Comparison of ENCODE assay signal across 14 cellular contexts in the genomic region with DNA sequence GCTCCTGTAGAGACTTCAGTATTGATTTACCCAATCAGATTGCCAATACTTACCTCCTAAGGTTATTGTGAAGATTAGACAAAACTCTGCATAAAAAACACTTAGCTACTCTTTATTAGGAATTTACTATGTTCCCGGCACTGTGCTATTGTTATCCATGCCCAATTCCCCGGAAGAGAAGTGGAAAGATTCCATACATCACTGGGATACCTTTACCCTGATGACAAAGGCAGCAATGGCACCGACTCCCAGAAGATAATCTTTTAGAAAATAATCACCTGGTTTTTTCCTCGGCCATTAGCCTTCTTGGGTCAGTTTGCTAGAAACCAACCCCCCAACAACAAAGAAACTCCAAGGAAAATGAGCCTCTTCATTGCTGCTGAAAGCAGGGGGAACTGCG.
A peak's percentile ranks its signal among the peaks of the same experiment; 100 is the strongest.
DNase-seq lines count a peak whose midpoint lies in the region; ATAC-seq, FAIRE-seq and TF ChIP-seq lines count a peak whose summit lies in the region.
"Had no signal": no experiment of that assay in that cellular context is flagged by ENCODE, and none has a peak within 500 bp of the region (broad histone marks: within the 10 kb centered on the region; RNA-seq: fewer than 3 reads in every experiment).

No MANE protein-coding gene starts in this region.

- TF ChIP-seq RAD21 in SK-N-SH (IDR thresholded peaks at IDR 0.05; ENCODE audit: low read length): no peak

- H3K4me3 ChIP-seq in SK-N-SH (ENCODE audit: low read depth in 2 of 2, low read length in 1 of 2) (no peak overlapping the region), WI38 (ENCODE audit: low read depth, low read length) (peak overlapping the region; percentile 30), keratinocyte (ENCODE audit: control insufficient read depth in 2 of 3, extremely low read depth in 1 of 3, insufficient read depth in 2 of 3, low read depth in 1 of 3, low read length in 3 of 3) (no peak overlapping the region), stomach smooth muscle (ENCODE audit: low read length in 2 of 2) (no peak overlapping the region)
- H3K4me3 ChIP-seq: HAP-1 had no signal

- no peak overlapping the region for H3K9ac ChIP-seq in SK-N-SH
- H3K9ac ChIP-seq in keratinocyte (ENCODE audit: control insufficient read depth, extremely low read depth, insufficient read depth, low read length): no peak overlapping the region
- H3K9ac ChIP-seq in stomach smooth muscle (ENCODE audit: low read length in 2 of 2): no peak overlapping the region

- POLR2A ChIA-PET in SK-N-SH (lab: Yijun Ruan, JAX): no interaction called here

- H3K4me2 ChIP-seq in SK-N-SH (no peak overlapping the region; the same call in 1 of the 2 replicates), keratinocyte (ENCODE audit: control insufficient read depth, extremely low read depth, insufficient read depth, low read depth, low read length) (no peak overlapping the region)

- H3K9me3 ChIP-seq in SK-N-SH: no peaks in the 10 kb centered on the region
- H3K9me3 ChIP-seq in keratinocyte (ENCODE audit: control insufficient read depth, low read depth, low read length): no peaks in the 10 kb centered on the region
- H3K9me3 ChIP-seq in stomach smooth muscle (ENCODE audit: control insufficient read depth in 2 of 2, low read length in 2 of 2): no peaks in the 10 kb centered on the region
- H3K9me3 ChIP-seq: HAP-1 had no signal

- ATAC-seq in SK-N-SH treated with all-trans-retinoic acid at 6 μM for 48 hours (no peak), GM18909 (IDR thresholded peaks at IDR 0.05; ENCODE audit: poor library complexity, unreplicated experiment) (no peak), left lobe of liver (no peak)

- H3K4me1 ChIP-seq in SK-N-SH (ENCODE audit: control insufficient read depth in 1 of 2, insufficient read depth in 2 of 2, low read depth in 1 of 2, low read length in 1 of 2) (peaks cover 5 to 21% of the 10 kb centered on the region in 2 experiments; a peak in 2 of 4 replicates), keratinocyte (ENCODE audit: control insufficient read depth, extremely low read depth, insufficient read depth, low read length) (peaks cover 33% of the 10 kb centered on the region), stomach smooth muscle (ENCODE audit: control insufficient read depth, insufficient read depth, low read length) (peaks cover 2% of the 10 kb centered on the region)
- H3K4me1 ChIP-seq: HAP-1 had no signal

- no peaks in the 10 kb centered on the region for H3K36me3 ChIP-seq in SK-N-SH (replicated peaks in 1 of 2; ENCODE audit: control insufficient read depth in 1 of 2, insufficient read depth in 2 of 2, low read length in 1 of 2)
- H3K36me3 ChIP-seq in keratinocyte (ENCODE audit: control insufficient read depth in 2 of 2, extremely low read depth in 1 of 2, insufficient read depth in 2 of 2, low read length in 2 of 2): no peaks in the 10 kb centered on the region
- H3K36me3 ChIP-seq in stomach smooth muscle (ENCODE audit: control insufficient read depth in 2 of 2, insufficient read depth in 2 of 2, low read length in 2 of 2): no peaks in the 10 kb centered on the region
- H3K36me3 ChIP-seq: HAP-1 had no signal

- H4K20me1 ChIP-seq in SK-N-SH (ENCODE audit: insufficient read depth): no peaks in the 10 kb centered on the region
- no peaks in the 10 kb centered on the region for H4K20me1 ChIP-seq in keratinocyte (ENCODE audit: control insufficient read depth, extremely low read depth, insufficient read depth, low read length)

- WGBS in SK-N-SH (ENCODE audit: low lambda C conversion rate): 83% methylated on average over 5 of the region's 5 CpGs

- H3K9me2 ChIP-seq in SK-N-SH: no peaks in the 10 kb centered on the region

- CTCF ChIA-PET in SK-N-SH (lab: Yijun Ruan, JAX): interaction anchor here (1.4 to 2.0 kb wide), 2 partner anchors 17 to 101 kb away, joined by 3 to 6 read pairs; no protein-coding TSS in a partner anchor

- TF ChIP-seq CTCF in SK-N-SH (IDR thresholded peaks at IDR 0.05) (no peak), WI38 (IDR thresholded peaks at IDR 0.05; ENCODE audit: low read depth, low read length) (no peak), keratinocyte (optimal IDR thresholded peaks at IDR 0.05 in 1 of 3, IDR thresholded peaks at IDR 0.05 in 1 of 3, conservative IDR thresholded peaks at IDR 0.05 in 1 of 3; ENCODE audit: extremely low read depth in 1 of 3, insufficient read depth in 2 of 3, low read length in 3 of 3) (no peak), D721Med (IDR thresholded peaks at IDR 0.05; ENCODE audit: insufficient read depth, missing control alignments) (no peak)

- H3K27ac ChIP-seq in SK-N-SH (ENCODE audit: low read depth in 2 of 2, low read length in 1 of 2) (peak overlapping the region; percentile 3 to 65; a peak in 3 of 4 replicates), keratinocyte (ENCODE audit: control insufficient read depth, insufficient read depth, low read length) (peak overlapping the region; percentile 51), stomach smooth muscle (ENCODE audit: low read length) (peak overlapping the region; percentile 6)
- H3K27ac ChIP-seq: 22Rv1 had no signal

- H2AFZ ChIP-seq in SK-N-SH (ENCODE audit: low read depth) (peak overlapping the region; percentile 65; the same call in 1 of the 2 replicates), keratinocyte (ENCODE audit: control insufficient read depth, low read length) (no peak overlapping the region)

- H3F3A ChIP-seq in SK-N-SH (replicated peaks; ENCODE audit: insufficient read depth): no peaks in the 10 kb centered on the region

- TF ChIP-seq EP300 in SK-N-SH (IDR thresholded peaks at IDR 0.05; ENCODE audit: borderline replicate concordance in 1 of 2, low read depth in 1 of 2, low read length in 1 of 2): no peak

- dilution Hi-C loops in keratinocyte (cut with MboI; ENCODE audit: extremely low pct_ligation_motif_present, low sequenced_read_pairs): no loop called here

- H3K79me2 ChIP-seq in SK-N-SH (ENCODE audit: insufficient read depth) (no peaks in the 10 kb centered on the region), keratinocyte (ENCODE audit: control insufficient read depth, insufficient read depth, low read length) (no peaks in the 10 kb centered on the region)

- H3K27me3 ChIP-seq in SK-N-SH (ENCODE audit: insufficient read depth) (no peaks in the 10 kb centered on the region), keratinocyte (ENCODE audit: control insufficient read depth, extremely low read depth, insufficient read depth, low read length) (no peaks in the 10 kb centered on the region), stomach smooth muscle (ENCODE audit: control insufficient read depth in 1 of 2, insufficient read depth in 2 of 2, low read length in 2 of 2) (no peaks in the 10 kb centered on the region)

- H3K9me1 ChIP-seq in keratinocyte (ENCODE audit: control insufficient read depth, extremely low read depth, insufficient read depth, low read length): no peaks in the 10 kb centered on the region

- no peak for FAIRE-seq in keratinocyte (lab: Jason Lieb, UNC)
- no peak for FAIRE-seq in D721Med (lab: Jason Lieb, UNC)

- DNase-seq in SK-N-SH (no peak), keratinocyte (ENCODE audit: low read depth, low spot score) (no peak), D721Med (ENCODE audit: insufficient read length, low spot score) (no peak), left lobe of liver (ENCODE audit: low spot score) (no peak)
- DNase-seq: activated CD8-positive, alpha-beta memory T cell treated with anti-CD3 and anti-CD28 coated beads for 24 hours; aorta; NCI-H1694 treated with DMSO at 0.1 percent for 48 hours; stimulated activated naive CD4-positive, alpha-beta T cell treated with Interleukin-2 at 50 U/mL for 16 hours had no signal

TF ChIP-seq in SK-N-SH, 30 proteins besides CTCF, POLR2A, EP300 and RAD21 (continues in another document):
- TF ChIP-seq JUND (IDR thresholded peaks at IDR 0.05) (no peak), GABPA (IDR thresholded peaks at IDR 0.05; ENCODE audit: low read depth) (no peak), NFIC (IDR thresholded peaks at IDR 0.05; ENCODE audit: borderline replicate concordance) (no peak), RFX5 (IDR thresholded peaks at IDR 0.05; ENCODE audit: low read length) (no peak)
- TF ChIP-seq, protein P1, sequence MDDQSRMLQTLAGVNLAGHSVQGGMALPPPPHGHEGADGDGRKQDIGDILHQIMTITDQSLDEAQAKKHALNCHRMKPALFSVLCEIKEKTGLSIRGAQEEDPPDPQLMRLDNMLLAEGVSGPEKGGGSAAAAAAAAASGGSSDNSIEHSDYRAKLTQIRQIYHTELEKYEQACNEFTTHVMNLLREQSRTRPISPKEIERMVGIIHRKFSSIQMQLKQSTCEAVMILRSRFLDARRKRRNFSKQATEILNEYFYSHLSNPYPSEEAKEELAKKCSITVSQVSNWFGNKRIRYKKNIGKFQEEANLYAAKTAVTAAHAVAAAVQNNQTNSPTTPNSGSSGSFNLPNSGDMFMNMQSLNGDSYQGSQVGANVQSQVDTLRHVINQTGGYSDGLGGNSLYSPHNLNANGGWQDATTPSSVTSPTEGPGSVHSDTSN (IDR thresholded peaks at IDR 0.05): no peak

TF ChIP-seq in SK-N-SH treated with all-trans-retinoic acid at 6 μM for 48 hours, 23 proteins besides CTCF, POLR2A, EP300 and RAD21 (continues in another document):
- TF ChIP-seq SNAI2 (CRISPR knock-in tag; IDR thresholded peaks at IDR 0.05): no peak
- no peak for TF ChIP-seq ZNF70 (CRISPR knock-in tag; IDR thresholded peaks at IDR 0.05)
- TF ChIP-seq TCF4 (CRISPR knock-in tag; IDR thresholded peaks at IDR 0.05; ENCODE audit: borderline replicate concordance): no peak
- TF ChIP-seq, protein P2, sequence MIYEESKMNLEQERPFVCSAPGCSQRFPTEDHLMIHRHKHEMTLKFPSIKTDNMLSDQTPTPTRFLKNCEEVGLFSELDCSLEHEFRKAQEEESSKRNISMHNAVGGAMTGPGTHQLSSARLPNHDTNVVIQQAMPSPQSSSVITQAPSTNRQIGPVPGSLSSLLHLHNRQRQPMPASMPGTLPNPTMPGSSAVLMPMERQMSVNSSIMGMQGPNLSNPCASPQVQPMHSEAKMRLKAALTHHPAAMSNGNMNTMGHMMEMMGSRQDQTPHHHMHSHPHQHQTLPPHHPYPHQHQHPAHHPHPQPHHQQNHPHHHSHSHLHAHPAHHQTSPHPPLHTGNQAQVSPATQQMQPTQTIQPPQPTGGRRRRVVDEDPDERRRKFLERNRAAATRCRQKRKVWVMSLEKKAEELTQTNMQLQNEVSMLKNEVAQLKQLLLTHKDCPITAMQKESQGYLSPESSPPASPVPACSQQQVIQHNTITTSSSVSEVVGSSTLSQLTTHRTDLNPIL (CRISPR knock-in tag; IDR thresholded peaks at IDR 0.05; ENCODE audit: low read depth): no peak
- no peak for TF ChIP-seq ARNTL (CRISPR knock-in tag; IDR thresholded peaks at IDR 0.05; ENCODE audit: borderline replicate concordance, low read depth)
- no peak for TF ChIP-seq BACH2 (CRISPR knock-in tag; IDR thresholded peaks at IDR 0.05; ENCODE audit: borderline replicate concordance)
